13 cellular contexts compared by ENCODE assay signal in genomic region chr17:41675157-41676057, GRCh38. TPM values are rescaled to one million over a fixed set of nuclear protein-coding genes. Genes with fewer than 3 reads are reported as not detected.
DNase-seq lines count a peak whose midpoint lies in the region; ATAC-seq, FAIRE-seq and TF ChIP-seq lines count a peak whose summit lies in the region.
"Not testable (repeated sequence)": the region's sequence is repeated elsewhere in the genome, so short reads cannot be mapped to it uniquely, and the experiment has no call there.
"Had no signal": no experiment of that assay in that cellular context is flagged by ENCODE, and none has a peak within 500 bp of the region (broad histone marks: within the 10 kb centered on the region; RNA-seq: fewer than 3 reads in every experiment).

No MANE protein-coding gene starts in this region.

- H3K9me2 ChIP-seq in hepatocyte (replicated peaks; ENCODE audit: insufficient read depth): not testable (repeated sequence)

- H3K4me1 ChIP-seq in HUES6 (ENCODE audit: control insufficient read depth, insufficient read depth, low read length) (peaks cover 23% of the 10 kb centered on the region), K562 (replicated peaks in 1 of 2; ENCODE audit: control insufficient read depth in 2 of 2, insufficient read depth in 2 of 2, low read length in 2 of 2) (peaks cover 16 to 40% of the 10 kb centered on the region in 2 experiments), HepG2 (ENCODE audit: insufficient read depth, low read length) (peaks cover 50% of the 10 kb centered on the region)
- H3K4me1 ChIP-seq in hepatocyte (ENCODE audit: insufficient read depth): not testable (repeated sequence)

- H3K27me3 ChIP-seq in HUES6 (ENCODE audit: control insufficient read depth, insufficient read depth, low read length); K562 (ENCODE audit: control insufficient read depth in 2 of 2, insufficient read depth in 2 of 2, low read length in 2 of 2); hepatocyte; HepG2 (ENCODE audit: control insufficient read depth in 1 of 2, insufficient read depth in 2 of 2, low read length in 2 of 2): not testable (repeated sequence)

- DNase-seq in CD14-positive monocyte (ENCODE audit: low spot score); K562 (ENCODE audit: extremely low read depth in 1 of 4, low spot score in 3 of 4); hepatocyte (ENCODE audit: low spot score); HepG2 (ENCODE audit: low spot score); mesothelial cell of epicardium (ENCODE audit: low spot score in 2 of 2, unreplicated experiment in 2 of 2): not testable (repeated sequence)
- peak; percentile 92 for DNase-seq in renal cortical epithelial cell (ENCODE audit: low read depth)

- not testable (repeated sequence) for TF ChIP-seq EP300 in K562 (IDR thresholded peaks at IDR 0.05; ENCODE audit: low read length); HepG2 (IDR thresholded peaks at IDR 0.05; ENCODE audit: low read depth in 2 of 2, low read length in 2 of 2); HepG2 (CRISPR knock-in tag; IDR thresholded peaks at IDR 0.05; ENCODE audit: borderline replicate concordance)

- intact Hi-C loops in CD14-positive monocyte (cut with micrococcal nuclease): loop anchor here in 1 of 2 donors (5.0 kb wide), 1 partner anchor 178 kb away; no protein-coding TSS in a partner anchor
- intact Hi-C loops in K562 (cut with micrococcal nuclease); HepG2 (cut with micrococcal nuclease; ENCODE audit: unreplicated experiment): not testable (repeated sequence)

- FAIRE-seq in K562 (lab: Jason Lieb, UNC); HepG2 (lab: Jason Lieb, UNC): not testable (repeated sequence)

- not testable (repeated sequence) for H3K9ac ChIP-seq in HUES6 (ENCODE audit: low read length); K562 (ENCODE audit: insufficient read depth in 1 of 2, low read depth in 2 of 2, low read length in 2 of 2); HepG2 (ENCODE audit: insufficient read depth, low read depth, low read length)

- CTCF ChIA-PET in K562 (lab: Yijun Ruan, JAX; ENCODE audit: low intra/inter-chr PET ratio); HepG2 (lab: Yijun Ruan, JAX; ENCODE audit: low intra/inter-chr PET ratio, low total read pairs): not testable (repeated sequence)

- not testable (repeated sequence) for BruUV-seq in K562 (replicated peaks; lab: Mats Ljungman, UMichigan); HepG2 (replicated peaks; lab: Mats Ljungman, UMichigan)

- not testable (repeated sequence) for H3K4me3 Mint-ChIP-seq in CD14-positive monocyte; T-helper 1 cell treated with Interleukin-12 subunit alpha and Interleukin-12 subunit beta and Interleukin-4 antibody, amounts not matched to agents 30 μg/mL and 1 μg/mL, for 36 hours; mesothelial cell of epicardium

- H3K9me3 Mint-ChIP-seq in CD14-positive monocyte; T-helper 1 cell treated with Interleukin-12 subunit alpha and Interleukin-12 subunit beta and Interleukin-4 antibody, amounts not matched to agents 30 μg/mL and 1 μg/mL, for 36 hours; mesothelial cell of epicardium: not testable (repeated sequence)

- H3K36me3 ChIP-seq in HUES6 (ENCODE audit: control insufficient read depth, insufficient read depth, low read length); K562 (ENCODE audit: control insufficient read depth, insufficient read depth, low read length); hepatocyte (replicated peaks; ENCODE audit: insufficient read depth, low read depth); HepG2 (replicated peaks in 1 of 2; ENCODE audit: control insufficient read depth in 1 of 2, insufficient read depth in 2 of 2, low read length in 2 of 2): not testable (repeated sequence)

- not testable (repeated sequence) for H3K9me3 ChIP-seq in HUES6 (ENCODE audit: control insufficient read depth, insufficient read depth, low read depth, low read length); K562 (replicated peaks; ENCODE audit: control insufficient read depth, insufficient read depth, low read depth, low read length); hepatocyte (ENCODE audit: low read depth); HepG2 (ENCODE audit: low read length)

- WGBS in K562 (ENCODE audit: insufficient coverage, low coverage, missing lambda C conversion rate): 71% methylated on average over 7 of the region's 7 CpGs
- 74% methylated on average over 7 of the region's 7 CpGs for WGBS in hepatocyte (ENCODE audit: low lambda C conversion rate, missing lambda C conversion rate)
- 22% methylated on average over 7 of the region's 7 CpGs for WGBS in HepG2 (ENCODE audit: low lambda C conversion rate)

- not testable (repeated sequence) for TF ChIP-seq CTCF in CD14-positive monocyte (IDR thresholded peaks at IDR 0.05); K562 (IDR thresholded peaks at IDR 0.05 in 2 of 3, conservative IDR thresholded peaks at IDR 0.05 in 1 of 3; ENCODE audit: insufficient read depth in 2 of 3, low read depth in 1 of 3, low read length in 3 of 3); hepatocyte (IDR thresholded peaks at IDR 0.05; ENCODE audit: poor library complexity); HepG2 (CRISPR knock-in tag; IDR thresholded peaks at IDR 0.05); mesothelial cell of epicardium (IDR thresholded peaks at IDR 0.05; ENCODE audit: unreplicated experiment)

- not testable (repeated sequence) for H4K20me1 ChIP-seq in K562 (replicated peaks; ENCODE audit: control insufficient read depth, insufficient read depth, low read length); hepatocyte (ENCODE audit: insufficient read depth, poor library complexity, severe bottlenecking); HepG2 (ENCODE audit: insufficient read depth, low read length)

- peak overlapping the region; percentile 18; the same call in 1 of the 2 replicates for H3K27ac ChIP-seq in HUES6 (ENCODE audit: low read depth, low read length)
- peak overlapping the region; percentile 38; the same call in 1 of the 3 replicates for H3K27ac ChIP-seq in K562 (ENCODE audit: extremely low read depth, low read depth, low read length)
- peak overlapping the region; percentile 61 for H3K27ac ChIP-seq in hepatocyte
- H3K27ac ChIP-seq in HepG2 (ENCODE audit: extremely low read length, insufficient read depth, low read length): peak overlapping the region; percentile 34

- POLR2A ChIA-PET in K562 (lab: Yijun Ruan, JAX) (interaction anchor here (1.0 to 9.1 kb wide), 4 partner anchors 8 to 27 kb away, joined by 4 to 406 read pairs (median 6); partner anchors contain the start of gene EIF1), HepG2 (lab: Yijun Ruan, JAX) (interaction anchor here (0.6 to 7.2 kb wide), 5 partner anchors 9 to 1453 kb away, joined by 3 to 443 read pairs (median 3); partner anchors contain the start of gene EIF1)

- not testable (repeated sequence) for H3K9me1 ChIP-seq in K562 (ENCODE audit: control insufficient read depth, insufficient read depth, low read length)

- H3K36me3 Mint-ChIP-seq in CD14-positive monocyte, mesothelial cell of epicardium: not testable (repeated sequence)
- H3K36me3 Mint-ChIP-seq in T-helper 1 cell treated with Interleukin-12 subunit alpha and Interleukin-12 subunit beta and Interleukin-4 antibody, amounts not matched to agents 30 μg/mL and 1 μg/mL, for 36 hours (ENCODE audit: low read depth): peaks cover 11% of the 10 kb centered on the region

- 0 out of 2 replicates have a peak overlapping the region, but pooled peaks have one; percentile 17 for H3K4me3 ChIP-seq in HUES6 (ENCODE audit: low read depth, low read length)
- not testable (repeated sequence) for H3K4me3 ChIP-seq in K562, hepatocyte
- peak overlapping the region in 1 of 3 experiments; percentile 52; a peak in 1 of 6 replicates for H3K4me3 ChIP-seq in HepG2 (replicated peaks in 1 of 3; ENCODE audit: insufficient read depth in 1 of 3, low read depth in 2 of 3, low read length in 3 of 3)

- not testable (repeated sequence) for H3K79me2 ChIP-seq in K562 (ENCODE audit: control insufficient read depth, insufficient read depth, low read length); hepatocyte; HepG2 (ENCODE audit: insufficient read depth, low read length)

- TF ChIP-seq RAD21 in K562 (CRISPR knock-in tag; conservative IDR thresholded peaks at IDR 0.05 in 1 of 2, IDR thresholded peaks at IDR 0.05 in 1 of 2); HepG2 (CRISPR knock-in tag; IDR thresholded peaks at IDR 0.05): not testable (repeated sequence)

- not testable (repeated sequence) for ATAC-seq in K562, HepG2

- peak overlapping the region in 5 of 7 donors; percentile 53 to 91 (median 82) for H3K27ac Mint-ChIP-seq in CD14-positive monocyte
- peak overlapping the region; percentile 73 for H3K27ac Mint-ChIP-seq in T-helper 1 cell treated with Interleukin-12 subunit alpha and Interleukin-12 subunit beta and Interleukin-4 antibody, amounts not matched to agents 30 μg/mL and 1 μg/mL, for 36 hours
- H3K27ac Mint-ChIP-seq in mesothelial cell of epicardium: peak overlapping the region; percentile 15

- not testable (repeated sequence) for H3K27me3 Mint-ChIP-seq in CD14-positive monocyte (ENCODE audit: low read depth in 3 of 3); T-helper 1 cell treated with Interleukin-12 subunit alpha and Interleukin-12 subunit beta and Interleukin-4 antibody, amounts not matched to agents 30 μg/mL and 1 μg/mL, for 36 hours (ENCODE audit: low read depth); mesothelial cell of epicardium (ENCODE audit: low read depth)

- H2AFZ ChIP-seq in K562 (ENCODE audit: low read depth, low read length): peak overlapping the region; percentile 8
- H2AFZ ChIP-seq in hepatocyte: peak overlapping the region; percentile 30
- peak overlapping the region; percentile 49 for H2AFZ ChIP-seq in HepG2 (ENCODE audit: low read length)

- not testable (repeated sequence) for TF ChIP-seq POLR2A in K562 (conservative IDR thresholded peaks at IDR 0.05); HepG2 (IDR thresholded peaks at IDR 0.05; ENCODE audit: insufficient read depth in 1 of 2, low read depth in 2 of 2, low read length in 2 of 2)

- in situ Hi-C loops in K562 (cut with MboI); HepG2 (cut with HindIII; ENCODE audit: extremely low pct_ligation_motif_present, low pct_unique_long_range_greater_than_20kb): not testable (repeated sequence)

- peaks cover 52% of the 10 kb centered on the region for H3K4me1 Mint-ChIP-seq in CD14-positive monocyte
- H3K4me1 Mint-ChIP-seq in T-helper 1 cell treated with Interleukin-12 subunit alpha and Interleukin-12 subunit beta and Interleukin-4 antibody, amounts not matched to agents 30 μg/mL and 1 μg/mL, for 36 hours (ENCODE audit: low read depth): peaks cover 47% of the 10 kb centered on the region
- H3K4me1 Mint-ChIP-seq in mesothelial cell of epicardium: peaks cover 19% of the 10 kb centered on the region

- not testable (repeated sequence) for H3K4me2 ChIP-seq in K562 (ENCODE audit: insufficient read depth, low read length)
- H3K4me2 ChIP-seq in hepatocyte (peak overlapping the region; percentile 6), HepG2 (ENCODE audit: low read depth, low read length) (peak overlapping the region; percentile 62)

RNA-seq across cellular contexts. Expression of gene EIF1, which starts 13.3 kb away (rescaled TPM):
- polyA plus RNA-seq in CD14-positive monocyte (1,000 to 10,000 TPM; 1,176 to 1,536 TPM), K562 (2011; rRNA removed) (255 and 320 TPM in 2 replicates), K562 (2014; fragmentation: Illumina TruSeq; extraction: Trizol) (612 and 683 TPM in 2 replicates), K562 (2014; fragmentation: Nextera tagmentation; extraction: Ambion mirVana) (1,000 to 10,000 TPM; 1,018 to 1,204 TPM), K562 (2014; rRNA removed) (236 and 297 TPM in 2 replicates), hepatocyte (977 and 989 TPM in 2 replicates), HepG2 (2011; rRNA removed) (388 and 517 TPM in 2 replicates)
- 298 and 342 TPM in 2 replicates for total RNA-seq in K562 (2011; cell fraction: chromatin; rRNA removed; ENCODE audit: low replicate concordance)
- total RNA-seq in K562 (2011; cell fraction: nucleolus; rRNA removed): 197 and 220 TPM in 2 replicates
- total RNA-seq in K562 (2011; cell fraction: nucleoplasm; rRNA removed): 315 and 402 TPM in 2 replicates
- total RNA-seq in K562 (2014; rRNA removed) (81.3 and 85.7 TPM in 2 replicates), K562 (2014; rRNA removed; fragmentation: Illumina TruSeq; extraction: Trizol) (95.4 and 115 TPM in 2 replicates), K562 (2015; rRNA removed; fragmentation: Illumina TruSeq; extraction: Trizol) (67.0 and 77.8 TPM in 2 replicates), K562 (2021) (880 and 965 TPM in 2 replicates), hepatocyte (180 and 192 TPM in 2 replicates), HepG2 (2016; rRNA removed; fragmentation: Illumina TruSeq; extraction: Trizol) (147 and 199 TPM in 2 replicates), mesothelial cell of epicardium (600 to 610 TPM (median 606 TPM) in 3 replicates), renal cortical epithelial cell (65.3 and 499 TPM in 2 replicates)
- polyA plus RNA-seq in K562 (2011; cell fraction: cytosol; rRNA removed): 104 and 119 TPM in 2 replicates
- 247 and 265 TPM in 2 replicates for polyA plus RNA-seq in K562 (2011; cell fraction: nucleus; rRNA removed)
- 675 and 2,132 TPM in 2 replicates for polyA plus RNA-seq in K562 (2012)
- 97.5 and 123 TPM in 2 replicates for polyA minus RNA-seq in K562 (2011; rRNA and poly(A)+ RNA removed)
- 123 and 125 TPM in 2 replicates for polyA minus RNA-seq in K562 (2011; cell fraction: cytosol; rRNA and poly(A)+ RNA removed)
- 139 and 151 TPM in 2 replicates for polyA minus RNA-seq in K562 (2011; cell fraction: nucleus; rRNA and poly(A)+ RNA removed)
- 90.4 and 105 TPM in 2 replicates for total RNA-seq in HepG2 (2016; cell fraction: cytosol; rRNA removed; fragmentation: Illumina TruSeq; extraction: Trizol; ENCODE audit: low read depth)
- total RNA-seq in HepG2 (2016; cell fraction: insoluble cytoplasmic fraction; rRNA removed; fragmentation: Illumina TruSeq; extraction: Trizol): 134 and 191 TPM in 2 replicates
- 209 and 226 TPM in 2 replicates for total RNA-seq in HepG2 (2016; cell fraction: membrane; rRNA removed; fragmentation: Illumina TruSeq; extraction: Trizol)
- 237 and 265 TPM in 2 replicates for total RNA-seq in HepG2 (2016; cell fraction: nucleus; rRNA removed; fragmentation: Illumina TruSeq; extraction: Trizol)
- 157 and 242 TPM in 2 replicates for polyA plus RNA-seq in HepG2 (2011; cell fraction: cytosol; rRNA removed)
- 346 and 409 TPM in 2 replicates for polyA plus RNA-seq in HepG2 (2011; cell fraction: nucleus; rRNA removed)
- polyA plus RNA-seq in HepG2 (2012): 1,096 and 1,427 TPM in 2 replicates
- polyA plus RNA-seq in HepG2 (2016; cell fraction: cytosol; fragmentation: Illumina TruSeq; extraction: Trizol; ENCODE audit: low read depth): 537 and 540 TPM in 2 replicates
- polyA plus RNA-seq in HepG2 (2016; cell fraction: insoluble cytoplasmic fraction; fragmentation: Illumina TruSeq; extraction: Trizol; ENCODE audit: low read depth): 606 and 702 TPM in 2 replicates
- polyA plus RNA-seq in HepG2 (2016; cell fraction: membrane; fragmentation: Illumina TruSeq; extraction: Trizol; ENCODE audit: low read depth): 490 and 548 TPM in 2 replicates
- 691 and 695 TPM in 2 replicates for polyA plus RNA-seq in HepG2 (2016; cell fraction: nucleus; fragmentation: Illumina TruSeq; extraction: Trizol; ENCODE audit: insufficient read depth, low read depth)
- polyA minus RNA-seq in HepG2 (2011; rRNA and poly(A)+ RNA removed; ENCODE audit: low replicate concordance): 70.2 and 87.8 TPM in 2 replicates
- polyA minus RNA-seq in HepG2 (2011; cell fraction: cytosol; rRNA and poly(A)+ RNA removed): 159 and 198 TPM in 2 replicates
- polyA minus RNA-seq in HepG2 (2011; cell fraction: nucleus; rRNA and poly(A)+ RNA removed): 333 and 395 TPM in 2 replicates

RNA-seq across cellular contexts. Expression of gene GAST, which starts 36.7 kb away (rescaled TPM):
- polyA plus RNA-seq in CD14-positive monocyte (not detected), K562 (2011; rRNA removed) (not detected in 2 replicates), K562 (2014; fragmentation: Illumina TruSeq; extraction: Trizol) (not detected in 2 replicates), K562 (2014; fragmentation: Nextera tagmentation; extraction: Ambion mirVana) (not detected), K562 (2014; rRNA removed) (not detected in 2 replicates), hepatocyte (2.3 TPM in 1 of 2 replicates, not detected in the other), HepG2 (2011; rRNA removed) (0.32 and 0.65 TPM in 2 replicates)
- not detected in 2 replicates for total RNA-seq in K562 (2011; cell fraction: chromatin; rRNA removed; ENCODE audit: low replicate concordance)
- not detected in 2 replicates for total RNA-seq in K562 (2011; cell fraction: nucleolus; rRNA removed)
- not detected in 2 replicates for total RNA-seq in K562 (2011; cell fraction: nucleoplasm; rRNA removed)
- total RNA-seq in K562 (2014; rRNA removed) (not detected in 2 replicates), K562 (2014; rRNA removed; fragmentation: Illumina TruSeq; extraction: Trizol) (not detected in 2 replicates), K562 (2015; rRNA removed; fragmentation: Illumina TruSeq; extraction: Trizol) (not detected in 2 replicates), K562 (2021) (not detected in 2 replicates), hepatocyte (not detected in 2 replicates), HepG2 (2016; rRNA removed; fragmentation: Illumina TruSeq; extraction: Trizol) (0.42 TPM in 1 of 2 replicates, not detected in the other), mesothelial cell of epicardium (not detected in 3 replicates), renal cortical epithelial cell (not detected in 2 replicates)
- not detected in 2 replicates for polyA plus RNA-seq in K562 (2011; cell fraction: cytosol; rRNA removed)
- polyA plus RNA-seq in K562 (2011; cell fraction: nucleus; rRNA removed): not detected in 2 replicates
- polyA plus RNA-seq in K562 (2012): not detected in 2 replicates
- not detected in 2 replicates for polyA minus RNA-seq in K562 (2011; rRNA and poly(A)+ RNA removed)
- not detected in 2 replicates for polyA minus RNA-seq in K562 (2011; cell fraction: cytosol; rRNA and poly(A)+ RNA removed)
- polyA minus RNA-seq in K562 (2011; cell fraction: nucleus; rRNA and poly(A)+ RNA removed): not detected in 2 replicates
- not detected in 2 replicates for total RNA-seq in HepG2 (2016; cell fraction: cytosol; rRNA removed; fragmentation: Illumina TruSeq; extraction: Trizol; ENCODE audit: low read depth)
- 0.52 TPM in 1 of 2 replicates, not detected in the other for total RNA-seq in HepG2 (2016; cell fraction: insoluble cytoplasmic fraction; rRNA removed; fragmentation: Illumina TruSeq; extraction: Trizol)
- not detected in 2 replicates for total RNA-seq in HepG2 (2016; cell fraction: membrane; rRNA removed; fragmentation: Illumina TruSeq; extraction: Trizol)
- total RNA-seq in HepG2 (2016; cell fraction: nucleus; rRNA removed; fragmentation: Illumina TruSeq; extraction: Trizol): 1.4 TPM in 1 of 2 replicates, not detected in the other
- polyA plus RNA-seq in HepG2 (2011; cell fraction: cytosol; rRNA removed): 0.32 and 0.93 TPM in 2 replicates
- polyA plus RNA-seq in HepG2 (2011; cell fraction: nucleus; rRNA removed): not detected in 2 replicates
- 0.56 and 4.9 TPM in 2 replicates for polyA plus RNA-seq in HepG2 (2012)
- polyA plus RNA-seq in HepG2 (2016; cell fraction: cytosol; fragmentation: Illumina TruSeq; extraction: Trizol; ENCODE audit: low read depth): not detected in 2 replicates
- 1.1 TPM in 1 of 2 replicates, not detected in the other for polyA plus RNA-seq in HepG2 (2016; cell fraction: insoluble cytoplasmic fraction; fragmentation: Illumina TruSeq; extraction: Trizol; ENCODE audit: low read depth)
- polyA plus RNA-seq in HepG2 (2016; cell fraction: membrane; fragmentation: Illumina TruSeq; extraction: Trizol; ENCODE audit: low read depth): not detected in 2 replicates
- 1.4 TPM in 1 of 2 replicates, not detected in the other for polyA plus RNA-seq in HepG2 (2016; cell fraction: nucleus; fragmentation: Illumina TruSeq; extraction: Trizol; ENCODE audit: insufficient read depth, low read depth)
- polyA minus RNA-seq in HepG2 (2011; rRNA and poly(A)+ RNA removed; ENCODE audit: low replicate concordance): 0.58 TPM in 1 of 2 replicates, not detected in the other
- not detected in 2 replicates for polyA minus RNA-seq in HepG2 (2011; cell fraction: cytosol; rRNA and poly(A)+ RNA removed)
- not detected in 2 replicates for polyA minus RNA-seq in HepG2 (2011; cell fraction: nucleus; rRNA and poly(A)+ RNA removed)
- total RNA-seq: A172; CD4-positive, alpha-beta memory T cell; M059J; RPMI7951 had no signal
- polyA plus RNA-seq: BJ; CD4-positive, alpha-beta memory T cell had no signal

RNA-seq across cellular contexts. Expression of gene KRT17, which starts 51.0 kb away (rescaled TPM):
- polyA plus RNA-seq in CD14-positive monocyte: not detected
- not detected in 2 replicates for total RNA-seq in K562 (2011; cell fraction: chromatin; rRNA removed; ENCODE audit: low replicate concordance)
- total RNA-seq in K562 (2011; cell fraction: nucleolus; rRNA removed): not detected in 2 replicates
- total RNA-seq in K562 (2011; cell fraction: nucleoplasm; rRNA removed): not detected in 2 replicates
- total RNA-seq in K562 (2014; rRNA removed): 0.23 TPM in 1 of 2 replicates, not detected in the other
- not detected in 2 replicates for total RNA-seq in K562 (2014; rRNA removed; fragmentation: Illumina TruSeq; extraction: Trizol)
- total RNA-seq in K562 (2015; rRNA removed; fragmentation: Illumina TruSeq; extraction: Trizol): not detected in 2 replicates
- total RNA-seq in K562 (2021): not detected in 2 replicates
- polyA plus RNA-seq in K562 (2011; rRNA removed): 0.16 and 0.25 TPM in 2 replicates
- polyA plus RNA-seq in K562 (2011; cell fraction: cytosol; rRNA removed): not detected in 2 replicates
- 0.18 TPM in 1 of 2 replicates, not detected in the other for polyA plus RNA-seq in K562 (2011; cell fraction: nucleus; rRNA removed)
- 0.44 TPM in 1 of 2 replicates, not detected in the other for polyA plus RNA-seq in K562 (2012)
- polyA plus RNA-seq in K562 (2014; fragmentation: Illumina TruSeq; extraction: Trizol): not detected in 2 replicates
- polyA plus RNA-seq in K562 (2014; fragmentation: Nextera tagmentation; extraction: Ambion mirVana): not detected
- not detected in 2 replicates for polyA plus RNA-seq in K562 (2014; rRNA removed)
- not detected in 2 replicates for polyA minus RNA-seq in K562 (2011; rRNA and poly(A)+ RNA removed)
- polyA minus RNA-seq in K562 (2011; cell fraction: cytosol; rRNA and poly(A)+ RNA removed): 10.2 and 35.5 TPM in 2 replicates
- 3.6 and 8.2 TPM in 2 replicates for polyA minus RNA-seq in K562 (2011; cell fraction: nucleus; rRNA and poly(A)+ RNA removed)
- 41.5 and 59.5 TPM in 2 replicates for total RNA-seq in hepatocyte
- 118 and 145 TPM in 2 replicates for polyA plus RNA-seq in hepatocyte
- total RNA-seq in HepG2 (2016; rRNA removed; fragmentation: Illumina TruSeq; extraction: Trizol): 0.52 and 0.82 TPM in 2 replicates
- total RNA-seq in HepG2 (2016; cell fraction: cytosol; rRNA removed; fragmentation: Illumina TruSeq; extraction: Trizol; ENCODE audit: low read depth): 0.40 and 0.44 TPM in 2 replicates
- total RNA-seq in HepG2 (2016; cell fraction: insoluble cytoplasmic fraction; rRNA removed; fragmentation: Illumina TruSeq; extraction: Trizol): 0.40 and 0.54 TPM in 2 replicates
- 0.38 and 0.65 TPM in 2 replicates for total RNA-seq in HepG2 (2016; cell fraction: membrane; rRNA removed; fragmentation: Illumina TruSeq; extraction: Trizol)
- total RNA-seq in HepG2 (2016; cell fraction: nucleus; rRNA removed; fragmentation: Illumina TruSeq; extraction: Trizol): 1.4 TPM in 1 of 2 replicates, not detected in the other
- polyA plus RNA-seq in HepG2 (2011; rRNA removed): 0.38 and 0.47 TPM in 2 replicates
- 0.43 and 0.50 TPM in 2 replicates for polyA plus RNA-seq in HepG2 (2011; cell fraction: cytosol; rRNA removed)
- 0.23 and 0.66 TPM in 2 replicates for polyA plus RNA-seq in HepG2 (2011; cell fraction: nucleus; rRNA removed)
- 0.28 TPM in 1 of 2 replicates, not detected in the other for polyA plus RNA-seq in HepG2 (2012)
- 0.54 and 0.71 TPM in 2 replicates for polyA plus RNA-seq in HepG2 (2016; cell fraction: cytosol; fragmentation: Illumina TruSeq; extraction: Trizol; ENCODE audit: low read depth)
- 0.70 and 0.84 TPM in 2 replicates for polyA plus RNA-seq in HepG2 (2016; cell fraction: insoluble cytoplasmic fraction; fragmentation: Illumina TruSeq; extraction: Trizol; ENCODE audit: low read depth)
- 0.35 and 1.0 TPM in 2 replicates for polyA plus RNA-seq in HepG2 (2016; cell fraction: membrane; fragmentation: Illumina TruSeq; extraction: Trizol; ENCODE audit: low read depth)
- 0.55 and 0.81 TPM in 2 replicates for polyA plus RNA-seq in HepG2 (2016; cell fraction: nucleus; fragmentation: Illumina TruSeq; extraction: Trizol; ENCODE audit: insufficient read depth, low read depth)
- polyA minus RNA-seq in HepG2 (2011; rRNA and poly(A)+ RNA removed; ENCODE audit: low replicate concordance): 0.32 and 1,101 TPM in 2 replicates
- polyA minus RNA-seq in HepG2 (2011; cell fraction: cytosol; rRNA and poly(A)+ RNA removed): 9.0 and 16.5 TPM in 2 replicates
- polyA minus RNA-seq in HepG2 (2011; cell fraction: nucleus; rRNA and poly(A)+ RNA removed): 3.5 and 5.9 TPM in 2 replicates
- 221 to 238 TPM (median 232 TPM) in 3 replicates for total RNA-seq in mesothelial cell of epicardium
- 4.1 and 95.2 TPM in 2 replicates for total RNA-seq in renal cortical epithelial cell
- total RNA-seq: A172; CD4-positive, alpha-beta memory T cell had no signal
- polyA plus RNA-seq: CD4-positive, alpha-beta memory T cell had no signal

RNA-seq across cellular contexts. Expression of gene HAP1, which starts 59.0 kb away (rescaled TPM):
- polyA plus RNA-seq in CD14-positive monocyte (not detected), K562 (2011; rRNA removed) (not detected in 2 replicates), K562 (2014; fragmentation: Illumina TruSeq; extraction: Trizol) (not detected in 2 replicates), K562 (2014; fragmentation: Nextera tagmentation; extraction: Ambion mirVana) (not detected), K562 (2014; rRNA removed) (not detected in 2 replicates), hepatocyte (0.18 and 0.44 TPM in 2 replicates), HepG2 (2011; rRNA removed) (0.07 and 0.30 TPM in 2 replicates)
- 0.09 TPM in 1 of 2 replicates, not detected in the other for total RNA-seq in K562 (2011; cell fraction: chromatin; rRNA removed; ENCODE audit: low replicate concordance)
- not detected in 2 replicates for total RNA-seq in K562 (2011; cell fraction: nucleolus; rRNA removed)
- not detected in 2 replicates for total RNA-seq in K562 (2011; cell fraction: nucleoplasm; rRNA removed)
- total RNA-seq in K562 (2014; rRNA removed) (under 0.01 TPM in 1 of 2 replicates, not detected in the other), K562 (2014; rRNA removed; fragmentation: Illumina TruSeq; extraction: Trizol) (not detected in 2 replicates), K562 (2015; rRNA removed; fragmentation: Illumina TruSeq; extraction: Trizol) (0.04 TPM in 1 of 2 replicates, not detected in the other), K562 (2021) (0.09 TPM in 1 of 2 replicates, not detected in the other), hepatocyte (0.03 and 0.08 TPM in 2 replicates), HepG2 (2016; rRNA removed; fragmentation: Illumina TruSeq; extraction: Trizol) (0.07 and 0.08 TPM in 2 replicates), mesothelial cell of epicardium (0.44 to 0.66 TPM (median 0.45 TPM) in 3 replicates), renal cortical epithelial cell (0.17 and 0.45 TPM in 2 replicates)
- 0.04 TPM in 1 of 2 replicates, not detected in the other for polyA plus RNA-seq in K562 (2011; cell fraction: cytosol; rRNA removed)
- 0.07 and 0.15 TPM in 2 replicates for polyA plus RNA-seq in K562 (2011; cell fraction: nucleus; rRNA removed)
- polyA plus RNA-seq in K562 (2012): 0.04 TPM in 1 of 2 replicates, not detected in the other
- polyA minus RNA-seq in K562 (2011; rRNA and poly(A)+ RNA removed): not detected in 2 replicates
- not detected in 2 replicates for polyA minus RNA-seq in K562 (2011; cell fraction: cytosol; rRNA and poly(A)+ RNA removed)
- not detected in 2 replicates for polyA minus RNA-seq in K562 (2011; cell fraction: nucleus; rRNA and poly(A)+ RNA removed)
- total RNA-seq in HepG2 (2016; cell fraction: cytosol; rRNA removed; fragmentation: Illumina TruSeq; extraction: Trizol; ENCODE audit: low read depth): not detected in 2 replicates
- total RNA-seq in HepG2 (2016; cell fraction: insoluble cytoplasmic fraction; rRNA removed; fragmentation: Illumina TruSeq; extraction: Trizol): 0.07 and 0.11 TPM in 2 replicates
- 0.03 TPM in 1 of 2 replicates, not detected in the other for total RNA-seq in HepG2 (2016; cell fraction: membrane; rRNA removed; fragmentation: Illumina TruSeq; extraction: Trizol)
- 0.12 TPM in 1 of 2 replicates, not detected in the other for total RNA-seq in HepG2 (2016; cell fraction: nucleus; rRNA removed; fragmentation: Illumina TruSeq; extraction: Trizol)
- 0.07 and 0.08 TPM in 2 replicates for polyA plus RNA-seq in HepG2 (2011; cell fraction: cytosol; rRNA removed)
- polyA plus RNA-seq in HepG2 (2011; cell fraction: nucleus; rRNA removed): 1.1 TPM in 2 replicates
- 0.13 and 0.19 TPM in 2 replicates for polyA plus RNA-seq in HepG2 (2012)
- polyA plus RNA-seq in HepG2 (2016; cell fraction: cytosol; fragmentation: Illumina TruSeq; extraction: Trizol; ENCODE audit: low read depth): not detected in 2 replicates
- polyA plus RNA-seq in HepG2 (2016; cell fraction: insoluble cytoplasmic fraction; fragmentation: Illumina TruSeq; extraction: Trizol; ENCODE audit: low read depth): 0.11 TPM in 1 of 2 replicates, not detected in the other
- polyA plus RNA-seq in HepG2 (2016; cell fraction: membrane; fragmentation: Illumina TruSeq; extraction: Trizol; ENCODE audit: low read depth): not detected in 2 replicates
- polyA plus RNA-seq in HepG2 (2016; cell fraction: nucleus; fragmentation: Illumina TruSeq; extraction: Trizol; ENCODE audit: insufficient read depth, low read depth): 0.11 and 0.15 TPM in 2 replicates
- polyA minus RNA-seq in HepG2 (2011; rRNA and poly(A)+ RNA removed; ENCODE audit: low replicate concordance): 0.07 TPM in 1 of 2 replicates, not detected in the other
- polyA minus RNA-seq in HepG2 (2011; cell fraction: cytosol; rRNA and poly(A)+ RNA removed): not detected in 2 replicates
- polyA minus RNA-seq in HepG2 (2011; cell fraction: nucleus; rRNA and poly(A)+ RNA removed): 0.12 and 0.26 TPM in 2 replicates
- total RNA-seq: RPMI7951 had no signal
- polyA plus RNA-seq: CD4-positive, alpha-beta memory T cell had no signal

Comparison
In these comparisons a context has a peak if more than half of its experiments do, and no peak if none do; other contexts are left out.
1. H3K27ac Mint-ChIP-seq: peak in every context shown above with its lines; median percentile 82 in CD14-positive monocyte; 73 in T-helper 1 cell treated with Interleukin-12 subunit alpha and Interleukin-12 subunit beta and Interleukin-4 antibody, amounts not matched to agents 30 μg/mL and 1 μg/mL, for 36 hours; 15 in mesothelial cell of epicardium.